8 cellular contexts compared by ENCODE assay signal in genomic region chr3:184583345-184584000, GRCh38. TPM values are rescaled to one million over a fixed set of nuclear protein-coding genes. Genes with fewer than 3 reads are reported as not detected.
A peak's percentile ranks its signal among the peaks of the same experiment; 100 is the strongest.
DNase-seq lines count a peak whose midpoint lies in the region; ATAC-seq lines count a peak whose summit lies in the region.

No MANE protein-coding gene starts in this region.

- peak overlapping the region; percentile 75 for H3K27ac ChIP-seq in layer of hippocampus (ENCODE audit: low read depth, low read length)

- DNase-seq in DMS53 (lab: John Stamatoyannopoulos, UW) (peak; percentile 53), DMS53 treated with DMSO at 0.1 percent for 48 hours (lab: John Stamatoyannopoulos, UW; ENCODE audit: unreplicated experiment) (no peak), cerebellum (ENCODE audit: low spot score) (peak; percentile 58), T-helper 2 cell (no peak), NCI-H526 treated with DMSO at 0.1 percent for 48 hours (lab: John Stamatoyannopoulos, UW) (no peak)
- DNase-seq in stimulated activated naive B cell treated with anti-CD40 and anti-IgM and Interleukin-4, amounts not matched to agents 10 μg/mL and 1 μg/mL and 100 μg/mL, for 72 hours, result no peak
- no peak for DNase-seq in effector CD8-positive, alpha-beta T cell (lab: John Stamatoyannopoulos, UW)

- H3K27me3 Mint-ChIP-seq in stimulated activated naive B cell treated with anti-CD40 and anti-IgM and Interleukin-4, amounts not matched to agents 10 μg/mL and 1 μg/mL and 100 μg/mL, for 72 hours, result peaks cover 39 to 45% of the 10 kb centered on the region in 2 donors

- H3K4me1 Mint-ChIP-seq in stimulated activated naive B cell treated with anti-CD40 and anti-IgM and Interleukin-4, amounts not matched to agents 10 μg/mL and 1 μg/mL and 100 μg/mL, for 72 hours, result peaks cover 13 to 15% of the 10 kb centered on the region in 2 donors

- peak overlapping the region; percentile 57 to 62 for H3K4me3 Mint-ChIP-seq in stimulated activated naive B cell treated with anti-CD40 and anti-IgM and Interleukin-4, amounts not matched to agents 10 μg/mL and 1 μg/mL and 100 μg/mL, for 72 hours

- H3K9me3 Mint-ChIP-seq in stimulated activated naive B cell treated with anti-CD40 and anti-IgM and Interleukin-4, amounts not matched to agents 10 μg/mL and 1 μg/mL and 100 μg/mL, for 72 hours, result no peaks in the 10 kb centered on the region

- H3K36me3 Mint-ChIP-seq in stimulated activated naive B cell treated with anti-CD40 and anti-IgM and Interleukin-4, amounts not matched to agents 10 μg/mL and 1 μg/mL and 100 μg/mL, for 72 hours, result no peaks in the 10 kb centered on the region

- peak; percentile 37 to 42 for ATAC-seq in stimulated activated naive B cell treated with anti-CD40 and anti-IgM and Interleukin-4, amounts not matched to agents 10 μg/mL and 1 μg/mL and 100 μg/mL, for 72 hours (replicated peaks)

- no peaks in the 10 kb centered on the region for H3K27me3 ChIP-seq in layer of hippocampus (ENCODE audit: control insufficient read depth, insufficient read depth, low read length)

- H3K27ac Mint-ChIP-seq in stimulated activated naive B cell treated with anti-CD40 and anti-IgM and Interleukin-4, amounts not matched to agents 10 μg/mL and 1 μg/mL and 100 μg/mL, for 72 hours, result no peak overlapping the region

RNA-seq across cellular contexts. Expression of gene EPHB3, which starts 21.9 kb away (rescaled TPM):
- 9.2 TPM for total RNA-seq in cerebellum

Comparison
In these comparisons a context has a peak if more than half of its experiments do, and no peak if none do; other contexts are left out.
1. DNase-seq: peak in DMS53 (single experiment) and cerebellum (single experiment); none in DMS53 treated with DMSO at 0.1 percent for 48 hours (single experiment), stimulated activated naive B cell treated with anti-CD40 and anti-IgM and Interleukin-4, amounts not matched to agents 10 μg/mL and 1 μg/mL and 100 μg/mL, for 72 hours (single experiment), T-helper 2 cell (0 of 5), effector CD8-positive, alpha-beta T cell (single experiment) and NCI-H526 treated with DMSO at 0.1 percent for 48 hours (single experiment).